8 cellular contexts compared by ENCODE assay signal in genomic region chr19:58346961-58347929, GRCh38. TPM values are rescaled to one million over a fixed set of nuclear protein-coding genes. Genes with fewer than 3 reads are reported as not detected.
DNase-seq lines count a peak whose midpoint lies in the region; ATAC-seq, FAIRE-seq and TF ChIP-seq lines count a peak whose summit lies in the region.

No MANE protein-coding gene starts in this region.

- WGBS in esophagus muscularis mucosa = 3% methylated on average over 23 of the region's 82 CpGs

- H3K9me3 ChIP-seq in BLaER1 treated with 17β-estradiol and CSF1 and Interleukin-3, amounts not matched to agents 10 nM and 100 nM (replicated peaks in 1 of 11) = peaks cover 0 to 11% (median 7%) of the 10 kb centered on the region in 11 experiments; a peak in 10 of 22 replicates
- no peaks in the 10 kb centered on the region for H3K9me3 ChIP-seq in esophagus muscularis mucosa

- H3K4me2 ChIP-seq in BLaER1 treated with 17β-estradiol and CSF1 and Interleukin-3, amounts not matched to agents 10 nM and 100 nM = peak overlapping the region; percentile 86 to 99 (median 96)

- H3K36me3 Mint-ChIP-seq in naive B cell = peaks cover 0 to 8% of the 10 kb centered on the region in 2 donors
- H3K36me3 Mint-ChIP-seq in stimulated activated naive B cell treated with anti-CD40 and anti-IgM and Interleukin-4, amounts not matched to agents 10 μg/mL and 1 μg/mL and 100 μg/mL, for 72 hours = peaks cover 34 to 35% of the 10 kb centered on the region in 2 donors

- peak overlapping the region; percentile 72 to 93 (median 82) for H3K4me3 ChIP-seq in BLaER1 treated with 17β-estradiol and CSF1 and Interleukin-3, amounts not matched to agents 10 nM and 100 nM
- H3K4me3 ChIP-seq in esophagus muscularis mucosa = peak overlapping the region; percentile 51 to 64 (median 52)

- H4K20me1 ChIP-seq in BLaER1 treated with 17β-estradiol and CSF1 and Interleukin-3, amounts not matched to agents 10 nM and 100 nM = peaks cover 15 to 31% (median 19%) of the 10 kb centered on the region in 11 experiments; a peak in 18 of 22 replicates

- peaks cover 8 to 51% (median 30%) of the 10 kb centered on the region in 11 experiments; a peak in 20 of 22 replicates for H3K36me3 ChIP-seq in BLaER1 treated with 17β-estradiol and CSF1 and Interleukin-3, amounts not matched to agents 10 nM and 100 nM
- peaks cover 0 to 6% (median 0%) of the 10 kb centered on the region in 4 donors for H3K36me3 ChIP-seq in esophagus muscularis mucosa

- ATAC-seq in HG03439 (IDR thresholded peaks at IDR 0.05; ENCODE audit: unreplicated experiment) (peak; percentile 75), naive B cell (ENCODE audit: low read depth in 2 of 2) (peak; percentile 89)
- peak; percentile 91 to 95 for ATAC-seq in stimulated activated naive B cell treated with anti-CD40 and anti-IgM and Interleukin-4, amounts not matched to agents 10 μg/mL and 1 μg/mL and 100 μg/mL, for 72 hours (replicated peaks)

- no peak for TF ChIP-seq CTCF in esophagus muscularis mucosa (IDR thresholded peaks at IDR 0.05)

- peak overlapping the region; percentile 91 to 98 (median 95) for H3K4me3 Mint-ChIP-seq in naive B cell
- peak overlapping the region; percentile 91 to 99 for H3K4me3 Mint-ChIP-seq in stimulated activated naive B cell treated with anti-CD40 and anti-IgM and Interleukin-4, amounts not matched to agents 10 μg/mL and 1 μg/mL and 100 μg/mL, for 72 hours

- intact Hi-C loops in esophagus muscularis mucosa (cut with DNase I) = no loop called here

- H3K27ac ChIP-seq in BLaER1 treated with 17β-estradiol and CSF1 and Interleukin-3, amounts not matched to agents 10 nM and 100 nM = peak overlapping the region; percentile 72 to 98 (median 87)
- H3K27ac ChIP-seq in esophagus muscularis mucosa (replicated peaks in 1 of 4) = peak overlapping the region; percentile 35 to 74 (median 66)

- TF ChIP-seq POLR2A in esophagus muscularis mucosa (IDR thresholded peaks at IDR 0.05; ENCODE audit: low read depth) = no peak

- FAIRE-seq in GM19239 (lab: Jason Lieb, UNC) = peak; percentile 78

- peaks cover 16 to 45% (median 29%) of the 10 kb centered on the region in 3 donors for H3K4me1 Mint-ChIP-seq in naive B cell
- peaks cover 19 to 43% of the 10 kb centered on the region in 2 donors for H3K4me1 Mint-ChIP-seq in stimulated activated naive B cell treated with anti-CD40 and anti-IgM and Interleukin-4, amounts not matched to agents 10 μg/mL and 1 μg/mL and 100 μg/mL, for 72 hours

- TF ChIP-seq EP300 in esophagus muscularis mucosa (IDR thresholded peaks at IDR 0.05) = no peak

- H3K4me1 ChIP-seq in BLaER1 treated with 17β-estradiol and CSF1 and Interleukin-3, amounts not matched to agents 10 nM and 100 nM = peaks cover 51 to 73% (median 64%) of the 10 kb centered on the region in 10 experiments
- peaks cover 9 to 31% (median 20%) of the 10 kb centered on the region in 4 donors for H3K4me1 ChIP-seq in esophagus muscularis mucosa

- peak; percentile 95 for DNase-seq in GM19239 (ENCODE audit: insufficient read length, low spot score)
- DNase-seq in NOMO-1 (lab: John Stamatoyannopoulos, UW; ENCODE audit: unreplicated experiment in 2 of 2) = peak; percentile 76 to 80
- peak; percentile 48 for DNase-seq in activated T-cell treated with anti-CD3 and anti-CD28 coated beads for 4 hours
- DNase-seq in esophagus muscularis mucosa (ENCODE audit: extremely low spot score) = no peak
- peak; percentile 74 for DNase-seq in naive B cell
- peak; percentile 75 for DNase-seq in stimulated activated naive B cell treated with anti-CD40 and anti-IgM and Interleukin-4, amounts not matched to agents 10 μg/mL and 1 μg/mL and 100 μg/mL, for 72 hours

- H3K9me3 Mint-ChIP-seq in naive B cell = no peaks in the 10 kb centered on the region
- H3K9me3 Mint-ChIP-seq in stimulated activated naive B cell treated with anti-CD40 and anti-IgM and Interleukin-4, amounts not matched to agents 10 μg/mL and 1 μg/mL and 100 μg/mL, for 72 hours = no peaks in the 10 kb centered on the region

- H3K9ac ChIP-seq in BLaER1 treated with 17β-estradiol and CSF1 and Interleukin-3, amounts not matched to agents 10 nM and 100 nM = peak overlapping the region; percentile 79 to 91 (median 86)

- no peaks in the 10 kb centered on the region for H3K27me3 Mint-ChIP-seq in naive B cell
- H3K27me3 Mint-ChIP-seq in stimulated activated naive B cell treated with anti-CD40 and anti-IgM and Interleukin-4, amounts not matched to agents 10 μg/mL and 1 μg/mL and 100 μg/mL, for 72 hours = no peaks in the 10 kb centered on the region

- peak overlapping the region in 5 of 6 donors; percentile 74 to 95 (median 91) for H3K27ac Mint-ChIP-seq in naive B cell
- peak overlapping the region; percentile 96 for H3K27ac Mint-ChIP-seq in stimulated activated naive B cell treated with anti-CD40 and anti-IgM and Interleukin-4, amounts not matched to agents 10 μg/mL and 1 μg/mL and 100 μg/mL, for 72 hours

- no peaks in the 10 kb centered on the region for H3K27me3 ChIP-seq in BLaER1 treated with 17β-estradiol and CSF1 and Interleukin-3, amounts not matched to agents 10 nM and 100 nM
- peaks cover 0 to 87% (median 32%) of the 10 kb centered on the region in 4 donors for H3K27me3 ChIP-seq in esophagus muscularis mucosa

RNA-seq across cellular contexts. Expression of gene A1BG, which starts 6.0 kb away (rescaled TPM):
- 10 to 100 TPM in 2 of 4 donors, 1 to 10 TPM in 1, under 1 TPM in 1; 0.83 to 12.1 (median 9.5) TPM for total RNA-seq in esophagus muscularis mucosa
- 10 to 100 TPM; 30.6 to 68.3 (median 50.9) TPM for polyA plus RNA-seq in naive B cell (ENCODE audit: low read depth in 6 of 6)

RNA-seq across cellular contexts. Expression of gene ZNF497, which starts 15.3 kb away (rescaled TPM):
- 1 to 10 TPM in 1 of 4 donors, under 1 TPM in 3; 0.42 to 1.1 (median 0.92) TPM for total RNA-seq in esophagus muscularis mucosa
- 1 to 10 TPM in 3 of 6 donors, under 1 TPM in 3; 0.23 to 2.3 (median 1.5) TPM for polyA plus RNA-seq in naive B cell (ENCODE audit: low read depth in 6 of 6)

RNA-seq across cellular contexts. Expression of gene ZSCAN22, which starts 20.5 kb away (rescaled TPM):
- 1 to 10 TPM; 2.9 to 4.9 (median 3.6) TPM for total RNA-seq in esophagus muscularis mucosa
- 1 to 10 TPM in 5 of 6 donors, not detected in 1; 1.5 to 5.2 (median 2.1) TPM for polyA plus RNA-seq in naive B cell (ENCODE audit: low read depth in 6 of 6)

RNA-seq across cellular contexts. Expression of gene ZNF837, which starts 33.6 kb away (rescaled TPM):
- total RNA-seq in esophagus muscularis mucosa = 1 to 10 TPM; 1.5 to 3.7 (median 2.1) TPM
- 10 to 100 TPM in 2 of 6 donors, 1 to 10 TPM in 4; 7.5 to 13.5 (median 8.5) TPM for polyA plus RNA-seq in naive B cell (ENCODE audit: low read depth in 6 of 6)

RNA-seq across cellular contexts. Expression of gene RPS5, which starts 39.8 kb away (rescaled TPM):
- 1,000 to 10,000 TPM; 1,137 to 2,200 (median 1,582) TPM for total RNA-seq in esophagus muscularis mucosa
- polyA plus RNA-seq in naive B cell (ENCODE audit: low read depth in 6 of 6) = 1,000 to 10,000 TPM; 1,545 to 2,332 (median 1,783) TPM
